11 cellular contexts compared by ENCODE assay signal in genomic region chr10:21293518-21294356, GRCh38.
DNase-seq lines count a peak whose midpoint lies in the region; ATAC-seq and TF ChIP-seq lines count a peak whose summit lies in the region.
"Had no signal": no experiment of that assay in that cellular context is flagged by ENCODE, and none has a peak within 500 bp of the region (broad histone marks: within the 10 kb centered on the region; RNA-seq: fewer than 3 reads in every experiment).

No MANE protein-coding gene starts in this region.

- H2AFZ ChIP-seq in SK-N-SH (ENCODE audit: low read depth) = peak overlapping the region; percentile 84

- peak overlapping the region; percentile 56 for H3K4me3 Mint-ChIP-seq in glutamatergic neuron (ENCODE audit: unreplicated experiment)

- no peaks in the 10 kb centered on the region for H4K20me1 ChIP-seq in SK-N-SH (ENCODE audit: insufficient read depth)

- H3K36me3 ChIP-seq in SK-N-SH (replicated peaks in 1 of 2; ENCODE audit: control insufficient read depth in 1 of 2, insufficient read depth in 2 of 2, low read length in 1 of 2) (no peaks in the 10 kb centered on the region), gastroesophageal sphincter (no peaks in the 10 kb centered on the region)

- H3F3A ChIP-seq in SK-N-SH (replicated peaks; ENCODE audit: insufficient read depth) = peaks cover 26% of the 10 kb centered on the region

- no peak for TF ChIP-seq POLR2A in gastroesophageal sphincter (IDR thresholded peaks at IDR 0.05)

- peak; percentile 26 for DNase-seq in DMS53 (lab: John Stamatoyannopoulos, UW)
- no peak for DNase-seq in DMS53 treated with DMSO at 0.1 percent for 48 hours (lab: John Stamatoyannopoulos, UW; ENCODE audit: unreplicated experiment)
- DNase-seq in SK-N-SH = no peak
- DNase-seq in glutamatergic neuron = no peak
- DNase-seq in skeletal muscle cell (ENCODE audit: low read depth) = no peak
- DNase-seq in H4 (ENCODE audit: low spot score) = no peak
- no peak for DNase-seq in T1000 (lab: John Stamatoyannopoulos, UW)
- DNase-seq: activated CD4-positive, CD25-positive, alpha-beta regulatory T cell treated with anti-CD3 and anti-CD28 coated beads, Interleukin-2, amount 50 U/mL, for 72 hours; activated effector memory CD4-positive, alpha-beta T cell treated with anti-CD3 and anti-CD28 coated beads, Interleukin-2, amount 50 U/mL, for 16 hours had no signal

- CTCF ChIA-PET in SK-N-SH (lab: Yijun Ruan, JAX) = interaction anchor here (1.9 kb wide), 1 partner anchor 15 kb away, joined by 5 read pairs; no protein-coding TSS in a partner anchor

- H3K9me3 ChIP-seq in SK-N-SH = no peaks in the 10 kb centered on the region
- H3K9me3 ChIP-seq in gastroesophageal sphincter = no peaks in the 10 kb centered on the region

- H3K36me3 Mint-ChIP-seq in glutamatergic neuron (ENCODE audit: unreplicated experiment) = no peaks in the 10 kb centered on the region

- H3K27me3 Mint-ChIP-seq in glutamatergic neuron (ENCODE audit: unreplicated experiment) = peaks cover 3% of the 10 kb centered on the region

- no peak for TF ChIP-seq CTCF in SK-N-SH (IDR thresholded peaks at IDR 0.05)
- TF ChIP-seq CTCF in glutamatergic neuron (IDR thresholded peaks at IDR 0.05; ENCODE audit: partially characterized antibody, unreplicated experiment) = no peak
- TF ChIP-seq CTCF in gastroesophageal sphincter (IDR thresholded peaks at IDR 0.05) = no peak

- peak overlapping the region in 1 of 2 experiments; percentile 52; a peak in 1 of 4 replicates for H3K4me3 ChIP-seq in SK-N-SH (ENCODE audit: low read depth in 2 of 2, low read length in 1 of 2)
- peak overlapping the region; percentile 20 for H3K4me3 ChIP-seq in skeletal muscle cell (ENCODE audit: low read depth, low read length)
- H3K4me3 ChIP-seq in gastroesophageal sphincter = no peak overlapping the region

- H3K79me2 ChIP-seq in SK-N-SH (ENCODE audit: insufficient read depth) = no peaks in the 10 kb centered on the region

- H3K4me2 ChIP-seq in SK-N-SH = peak overlapping the region; percentile 81

- ATAC-seq in gastroesophageal sphincter = no peak

- no peaks in the 10 kb centered on the region for H3K27me3 ChIP-seq in SK-N-SH (ENCODE audit: insufficient read depth)
- no peaks in the 10 kb centered on the region for H3K27me3 ChIP-seq in gastroesophageal sphincter

- H3K4me1 ChIP-seq in SK-N-SH (ENCODE audit: control insufficient read depth in 1 of 2, insufficient read depth in 2 of 2, low read depth in 1 of 2, low read length in 1 of 2) (peaks cover 2 to 18% of the 10 kb centered on the region in 2 experiments), gastroesophageal sphincter (peaks cover 0 to 21% (median 3%) of the 10 kb centered on the region in 3 donors)

- H3K27ac ChIP-seq in SK-N-SH (ENCODE audit: low read depth in 2 of 2, low read length in 1 of 2) (peak overlapping the region in 1 of 2 experiments; percentile 68; a peak in 3 of 4 replicates), gastroesophageal sphincter (peak overlapping the region in 1 of 4 donors; percentile 35)
- H3K27ac ChIP-seq: 22Rv1 had no signal

- H3K9me3 Mint-ChIP-seq in glutamatergic neuron (ENCODE audit: unreplicated experiment) = no peaks in the 10 kb centered on the region

- TF ChIP-seq EP300 in SK-N-SH (IDR thresholded peaks at IDR 0.05; ENCODE audit: borderline replicate concordance in 1 of 2, low read depth in 1 of 2, low read length in 1 of 2) = no peak
- TF ChIP-seq EP300 in gastroesophageal sphincter (IDR thresholded peaks at IDR 0.05) = no peak

- POLR2A ChIA-PET in SK-N-SH (lab: Yijun Ruan, JAX) = no interaction called here

- no peaks in the 10 kb centered on the region for H3K9me2 ChIP-seq in SK-N-SH

- 70% methylated on average over 9 of the region's 9 CpGs for WGBS in SK-N-SH (ENCODE audit: low lambda C conversion rate)
- WGBS in gastroesophageal sphincter (ENCODE audit: low coverage in 1 of 2), 2 donors = 75 to 76% methylated on average over 7 to 8 of the region's 9 CpGs

- peak overlapping the region; percentile 35; the same call in 1 of the 2 replicates for H3K9ac ChIP-seq in SK-N-SH

- no peak for TF ChIP-seq RAD21 in SK-N-SH (IDR thresholded peaks at IDR 0.05; ENCODE audit: low read length)

- H3K27ac Mint-ChIP-seq in glutamatergic neuron (ENCODE audit: unreplicated experiment) = no peak overlapping the region

- H3K4me1 Mint-ChIP-seq in glutamatergic neuron (ENCODE audit: low read depth, unreplicated experiment) = peaks cover 19% of the 10 kb centered on the region

TF ChIP-seq in SK-N-SH, 30 proteins besides CTCF, POLR2A, EP300 and RAD21:
- no peak for TF ChIP-seq RCOR1 (IDR thresholded peaks at IDR 0.05; ENCODE audit: low read length)
- no peak for TF ChIP-seq GABPA (IDR thresholded peaks at IDR 0.05; ENCODE audit: low read depth)
- no peak for TF ChIP-seq TEAD4 (IDR thresholded peaks at IDR 0.05; ENCODE audit: borderline replicate concordance, insufficient read depth)
- no peak for TF ChIP-seq USF1 (IDR thresholded peaks at IDR 0.05; ENCODE audit: borderline replicate concordance, low read depth)
- no peak for TF ChIP-seq NFIC (IDR thresholded peaks at IDR 0.05; ENCODE audit: borderline replicate concordance)
- TF ChIP-seq RFX5 (IDR thresholded peaks at IDR 0.05; ENCODE audit: low read length) = no peak
